Comparison of ENCODE assay signal across 15 cellular contexts in genomic region chr13:50355797-50356196, GRCh38.
A peak's percentile ranks its signal among the peaks of the same experiment; 100 is the strongest.
DNase-seq lines count a peak whose midpoint lies in the region; ATAC-seq and TF ChIP-seq lines count a peak whose summit lies in the region.
"Had no signal": no experiment of that assay in that cellular context is flagged by ENCODE, and none has a peak within 500 bp of the region (broad histone marks: within the 10 kb centered on the region; RNA-seq: fewer than 3 reads in every experiment).

No MANE protein-coding gene starts in this region.

- no peak for TF ChIP-seq CTCF in foreskin fibroblast (IDR thresholded peaks at IDR 0.05; ENCODE audit: low read depth, low read length)

- ATAC-seq in activated T-cell treated with anti-CD3 and anti-CD28 coated beads, Interleukin-2, amount 50 U/mL, for 72 hours (replicated peaks in 1 of 2) = peak; percentile 55 to 73
- peak; percentile 74 for ATAC-seq in HG02610 (IDR thresholded peaks at IDR 0.05; ENCODE audit: unreplicated experiment)
- peak; percentile 69 for ATAC-seq in stimulated activated naive CD8-positive, alpha-beta T cell treated with anti-CD3 and anti-CD28 coated beads, Interleukin-15, amount 100 ng/mL, for 72 hours

- H3K4me3 Mint-ChIP-seq in activated T-cell treated with anti-CD3 and anti-CD28 coated beads, Interleukin-2, amount 50 U/mL, for 72 hours = no peak overlapping the region
- no peak overlapping the region for H3K4me3 Mint-ChIP-seq in stimulated activated naive CD8-positive, alpha-beta T cell treated with anti-CD3 and anti-CD28 coated beads, Interleukin-15, amount 100 ng/mL, for 72 hours
- H3K4me3 Mint-ChIP-seq: activated naive CD4-positive, alpha-beta T cell treated with anti-CD3 and anti-CD28 coated beads, Interleukin-2, amount 50 U/mL, for 24 hours had no signal

- H3K4me3 ChIP-seq in foreskin fibroblast (ENCODE audit: low read depth in 1 of 2, low read length in 2 of 2) = no peak overlapping the region
- H3K4me3 ChIP-seq: GM23248 had no signal

- peak in 1 of 2 donors; percentile 10 for DNase-seq in activated T-cell treated with anti-CD3 and anti-CD28 coated beads, Interleukin-2, amount 50 U/mL, for 72 hours
- no peak for DNase-seq in activated T-cell treated with anti-CD3 and anti-CD28 coated beads, Interleukin-2, amount 50 U/mL, for 1 hour
- DNase-seq in MV-4-11 (lab: John Stamatoyannopoulos, UW) (peak; percentile 3), foreskin fibroblast (no peak), GOT3 (lab: John Stamatoyannopoulos, UW) (no peak)
- DNase-seq in stimulated activated naive CD8-positive, alpha-beta T cell treated with anti-CD3 and anti-CD28 coated beads, Interleukin-15, amount 100 ng/mL, for 72 hours = no peak
- no peak for DNase-seq in stimulated activated CD4-positive, alpha-beta T cell treated with anti-CD3 and anti-CD28 coated beads, Interleukin-2, amount 100 ng/mL, for 48 hours
- DNase-seq: caudate nucleus, GM23248, islet precursor cell, NCI-H82, SHP77 treated with DMSO at 0.1 percent for 48 hours, T1000 had no signal

- peaks cover 69% of the 10 kb centered on the region for H3K27me3 Mint-ChIP-seq in activated T-cell treated with anti-CD3 and anti-CD28 coated beads, Interleukin-2, amount 50 U/mL, for 72 hours (ENCODE audit: low read depth)
- H3K27me3 Mint-ChIP-seq in stimulated activated naive CD8-positive, alpha-beta T cell treated with anti-CD3 and anti-CD28 coated beads, Interleukin-15, amount 100 ng/mL, for 72 hours = peaks cover 29% of the 10 kb centered on the region
- H3K27me3 Mint-ChIP-seq: activated naive CD4-positive, alpha-beta T cell treated with anti-CD3 and anti-CD28 coated beads, Interleukin-2, amount 50 U/mL, for 24 hours had no signal

- no peak overlapping the region for H3K27ac Mint-ChIP-seq in activated T-cell treated with anti-CD3 and anti-CD28 coated beads, Interleukin-2, amount 50 U/mL, for 72 hours
- no peak overlapping the region for H3K27ac Mint-ChIP-seq in stimulated activated naive CD8-positive, alpha-beta T cell treated with anti-CD3 and anti-CD28 coated beads, Interleukin-15, amount 100 ng/mL, for 72 hours
- H3K27ac Mint-ChIP-seq: activated naive CD4-positive, alpha-beta T cell treated with anti-CD3 and anti-CD28 coated beads, Interleukin-2, amount 50 U/mL, for 24 hours had no signal

- no peaks in the 10 kb centered on the region for H3K36me3 Mint-ChIP-seq in activated T-cell treated with anti-CD3 and anti-CD28 coated beads, Interleukin-2, amount 50 U/mL, for 72 hours (ENCODE audit: insufficient read depth in 2 of 2)
- H3K36me3 Mint-ChIP-seq: activated naive CD4-positive, alpha-beta T cell treated with anti-CD3 and anti-CD28 coated beads, Interleukin-2, amount 50 U/mL, for 24 hours had no signal

- no peaks in the 10 kb centered on the region for H3K9me3 Mint-ChIP-seq in activated T-cell treated with anti-CD3 and anti-CD28 coated beads, Interleukin-2, amount 50 U/mL, for 72 hours
- H3K9me3 Mint-ChIP-seq in stimulated activated naive CD8-positive, alpha-beta T cell treated with anti-CD3 and anti-CD28 coated beads, Interleukin-15, amount 100 ng/mL, for 72 hours = no peaks in the 10 kb centered on the region
- H3K9me3 Mint-ChIP-seq: activated naive CD4-positive, alpha-beta T cell treated with anti-CD3 and anti-CD28 coated beads, Interleukin-2, amount 50 U/mL, for 24 hours had no signal

- peaks cover 53% of the 10 kb centered on the region for H3K4me1 Mint-ChIP-seq in activated T-cell treated with anti-CD3 and anti-CD28 coated beads, Interleukin-2, amount 50 U/mL, for 72 hours (ENCODE audit: low read depth)
- H3K4me1 Mint-ChIP-seq in stimulated activated naive CD8-positive, alpha-beta T cell treated with anti-CD3 and anti-CD28 coated beads, Interleukin-15, amount 100 ng/mL, for 72 hours = peaks cover 56% of the 10 kb centered on the region
